8 cellular contexts compared by ENCODE assay signal in genomic region chr16:30585400-30586191, GRCh38. TPM values are rescaled to one million over a fixed set of nuclear protein-coding genes. Genes with fewer than 3 reads are reported as not detected.
DNase-seq lines count a peak whose midpoint lies in the region; ATAC-seq and TF ChIP-seq lines count a peak whose summit lies in the region.

Gene ZNF785, minus strand, starts transcription at chr16:30585697. Its CDS starts 86 bp downstream, at chr16:30585611.

- H3K4me3 ChIP-seq in NB4 (ENCODE audit: low read depth, low read length) (peak within 1 kb of the TSS; percentile 97), osteoblast (ENCODE audit: insufficient read depth, low read length) (peak within 1 kb of the TSS; percentile 89), thoracic aorta (peak within 1 kb of the TSS; percentile 88)

- peak; percentile 99 for DNase-seq in G401 (ENCODE audit: low spot score)
- DNase-seq in H9: peak; percentile 99
- DNase-seq in NB4 (ENCODE audit: low read depth): peak; percentile 99
- DNase-seq in SKM-1 treated with dmso at 0.1 percent for 144 hours (lab: John Stamatoyannopoulos, UW; ENCODE audit: unreplicated experiment): peak; percentile 99
- peak; percentile 88 for DNase-seq in activated naive CD8-positive, alpha-beta T cell treated with anti-CD3 and anti-CD28 coated beads, Interleukin-2, amount 10 ng/mL, durations not matched to agents 7 days and 5 days
- peak; percentile 90 to 99 (median 97) for DNase-seq in head of caudate nucleus
- peak; percentile 99 for DNase-seq in osteoblast (ENCODE audit: insufficient read length, low spot score, missing footprints)
- peak; percentile 96 for DNase-seq in thoracic aorta (ENCODE audit: low spot score)

- peak within 1 kb of the TSS; percentile 90 for H3K14ac ChIP-seq in H9 (ENCODE audit: insufficient read depth, low read length)

- H3K4me2 ChIP-seq in H9 (ENCODE audit: insufficient read depth, insufficient read length, low read length): peak within 1 kb of the TSS; percentile 78
- H3K4me2 ChIP-seq in osteoblast (ENCODE audit: insufficient read depth, low read length): peak within 1 kb of the TSS; percentile 99

- H3K9me3 ChIP-seq in H9 (ENCODE audit: control insufficient read depth, low read depth, low read length): no peaks in the 10 kb centered on the region
- no peaks in the 10 kb centered on the region for H3K9me3 ChIP-seq in osteoblast (ENCODE audit: low read depth, low read length)
- H3K9me3 ChIP-seq in thoracic aorta: no peaks in the 10 kb centered on the region

- no peak within 1 kb of the TSS for H2BK12ac ChIP-seq in H9 (ENCODE audit: insufficient read length, low read depth, low read length)

- H3K18ac ChIP-seq in H9 (ENCODE audit: insufficient read length, low read depth, low read length): peak within 1 kb of the TSS; percentile 65

- no peak within 1 kb of the TSS for H2BK15ac ChIP-seq in H9 (ENCODE audit: low read depth, low read length)

- no peaks in the 10 kb centered on the region for H3K79me1 ChIP-seq in H9 (ENCODE audit: insufficient read depth, low read depth, low read length, poor library complexity, severe bottlenecking)

- no peak within 1 kb of the TSS for H3K23ac ChIP-seq in H9 (ENCODE audit: insufficient read length, low read depth, low read length)

- no peak within 1 kb of the TSS for H2AK5ac ChIP-seq in H9 (ENCODE audit: insufficient read length, low read length)

- POLR2A ChIA-PET in activated naive CD8-positive, alpha-beta T cell treated with anti-CD3 and anti-CD28 coated beads, Interleukin-2, amount 10 ng/mL, durations not matched to agents 7 days and 5 days (lab: Charles Lee): interaction anchor here (0.6 to 3.6 kb wide), 17 partner anchors 9 to 212 kb away, joined by 3 to 52 read pairs (median 5); partner anchors contain the start of genes DCTPP1, ZNF688, ZNF689 and ZNF747

- intact Hi-C loops in head of caudate nucleus (cut with DNase I): no loop called here

- H4K20me1 ChIP-seq in H9 (ENCODE audit: control insufficient read depth, insufficient read depth, insufficient read length): no peaks in the 10 kb centered on the region
- H4K20me1 ChIP-seq in osteoblast (ENCODE audit: insufficient read depth, low read length): no peaks in the 10 kb centered on the region

- H3K4ac ChIP-seq in H9 (ENCODE audit: low read depth, low read length): peak within 1 kb of the TSS; percentile 51; the same call in 1 of the 2 replicates

- peak within 1 kb of the TSS; percentile 51 to 87 (median 77); a peak in 6 of 7 replicates for H3K27ac Mint-ChIP-seq in H9
- peak within 1 kb of the TSS; percentile 84 for H3K27ac Mint-ChIP-seq in activated naive CD8-positive, alpha-beta T cell treated with anti-CD3 and anti-CD28 coated beads, Interleukin-2, amount 10 ng/mL, durations not matched to agents 7 days and 5 days

- no peaks in the 10 kb centered on the region for H3K79me2 ChIP-seq in H9 (ENCODE audit: insufficient read depth, low read length)
- peaks cover 47% of the 10 kb centered on the region for H3K79me2 ChIP-seq in osteoblast (ENCODE audit: insufficient read depth, low read length)

- no peaks in the 10 kb centered on the region; the same call in 1 of the 2 replicates for H3K4me1 ChIP-seq in H9 (ENCODE audit: insufficient read depth, low read length)
- peaks cover 12% of the 10 kb centered on the region for H3K4me1 ChIP-seq in osteoblast (ENCODE audit: insufficient read depth, low read length)
- H3K4me1 ChIP-seq in thoracic aorta (ENCODE audit: control insufficient read depth in 1 of 2, low read depth in 2 of 2): peaks cover 9 to 23% of the 10 kb centered on the region in 2 donors

- H2BK20ac ChIP-seq in H9 (ENCODE audit: low read depth, low read length, poor library complexity, severe bottlenecking): no peak within 1 kb of the TSS

- no peak within 1 kb of the TSS for H4K91ac ChIP-seq in H9 (ENCODE audit: insufficient read length, low read depth, low read length)

- peak; percentile 50 for TF ChIP-seq POLR2A in NB4 (IDR thresholded peaks at IDR 0.05; ENCODE audit: extremely low read depth, insufficient read length)

- H2BK5ac ChIP-seq in H9 (ENCODE audit: insufficient read length, low read length): no peak within 1 kb of the TSS

- H3K9me3 Mint-ChIP-seq in H9: no peaks in the 10 kb centered on the region
- no peaks in the 10 kb centered on the region for H3K9me3 Mint-ChIP-seq in activated naive CD8-positive, alpha-beta T cell treated with anti-CD3 and anti-CD28 coated beads, Interleukin-2, amount 10 ng/mL, durations not matched to agents 7 days and 5 days

- no peak within 1 kb of the TSS for H4K5ac ChIP-seq in H9 (ENCODE audit: insufficient read length, low read depth, low read length)

- H3K36me3 ChIP-seq in osteoblast (ENCODE audit: insufficient read depth, low read length): peaks cover 17% of the 10 kb centered on the region
- peaks cover 6% of the 10 kb centered on the region for H3K36me3 ChIP-seq in thoracic aorta

- H3K4me1 Mint-ChIP-seq in H9: peaks cover 7 to 10% of the 10 kb centered on the region in 2 experiments
- H3K4me1 Mint-ChIP-seq in activated naive CD8-positive, alpha-beta T cell treated with anti-CD3 and anti-CD28 coated beads, Interleukin-2, amount 10 ng/mL, durations not matched to agents 7 days and 5 days: peaks cover 20% of the 10 kb centered on the region

- TF ChIP-seq CTCF in H9 (conservative IDR thresholded peaks at IDR 0.05): no peak; the same call in 2 of the 3 replicates
- TF ChIP-seq CTCF in NB4 (IDR thresholded peaks at IDR 0.05; ENCODE audit: low read depth, low read length): no peak
- TF ChIP-seq CTCF in osteoblast (IDR thresholded peaks at IDR 0.05; ENCODE audit: extremely low read depth, low read depth, low read length): peak; percentile 7
- TF ChIP-seq CTCF in thoracic aorta (IDR thresholded peaks at IDR 0.05): no peak

- no peak within 1 kb of the TSS for H4K8ac ChIP-seq in H9 (replicated peaks; ENCODE audit: insufficient read length, low read depth, low read length)

- H3K4me3 Mint-ChIP-seq in H9: peak within 1 kb of the TSS; percentile 72 to 83
- H3K4me3 Mint-ChIP-seq in activated naive CD8-positive, alpha-beta T cell treated with anti-CD3 and anti-CD28 coated beads, Interleukin-2, amount 10 ng/mL, durations not matched to agents 7 days and 5 days: peak within 1 kb of the TSS; percentile 96

- in situ Hi-C loops in G401 (cut with HindIII; ENCODE audit: low sequenced_read_pairs): no loop called here

- peak within 1 kb of the TSS; percentile 74 for H3K9ac ChIP-seq in H9 (ENCODE audit: extremely low read depth, insufficient read length, low read length)

- no peak within 1 kb of the TSS for H3K27ac ChIP-seq in H9 (ENCODE audit: insufficient read length, low read depth, low read length)
- H3K27ac ChIP-seq in osteoblast (ENCODE audit: low read depth, low read length): peak within 1 kb of the TSS; percentile 65
- peak within 1 kb of the TSS; percentile 81 to 89 for H3K27ac ChIP-seq in thoracic aorta

- H3K23me2 ChIP-seq in H9 (ENCODE audit: insufficient read length, low read depth, low read length, poor library complexity, severe bottlenecking): peaks cover 7% of the 10 kb centered on the region

- H3K27me3 ChIP-seq in H9 (ENCODE audit: insufficient read depth, low read length) (no peaks in the 10 kb centered on the region), osteoblast (ENCODE audit: insufficient read depth, low read length) (no peaks in the 10 kb centered on the region), thoracic aorta (replicated peaks; ENCODE audit: insufficient read depth) (no peaks in the 10 kb centered on the region)

- no peak within 1 kb of the TSS for H3T11ph ChIP-seq in H9 (ENCODE audit: low read length)

- ATAC-seq in activated naive CD8-positive, alpha-beta T cell treated with anti-CD3 and anti-CD28 coated beads, Interleukin-2, amount 10 ng/mL, durations not matched to agents 7 days and 5 days (ENCODE audit: low read depth): peak; percentile 98
- ATAC-seq in thoracic aorta (ENCODE audit: insufficient number of reproducible peaks, low FRiP score, low read depth): peak; percentile 99

- peaks cover 16 to 51% (median 40%) of the 10 kb centered on the region in 3 experiments; a peak in 6 of 7 replicates for H3K36me3 Mint-ChIP-seq in H9 (ENCODE audit: insufficient read depth in 1 of 3, low read depth in 3 of 3)
- peaks cover 18% of the 10 kb centered on the region for H3K36me3 Mint-ChIP-seq in activated naive CD8-positive, alpha-beta T cell treated with anti-CD3 and anti-CD28 coated beads, Interleukin-2, amount 10 ng/mL, durations not matched to agents 7 days and 5 days

- H3K27me3 Mint-ChIP-seq in H9 (ENCODE audit: low read depth): no peaks in the 10 kb centered on the region
- H3K27me3 Mint-ChIP-seq in activated naive CD8-positive, alpha-beta T cell treated with anti-CD3 and anti-CD28 coated beads, Interleukin-2, amount 10 ng/mL, durations not matched to agents 7 days and 5 days: no peaks in the 10 kb centered on the region

- no CpG with 5 or more reads among the region's 50 CpGs for WGBS in H9 (ENCODE audit: extremely low coverage, insufficient read length, low lambda C conversion rate)

- H2BK120ac ChIP-seq in H9 (ENCODE audit: low read depth, low read length, poor library complexity, severe bottlenecking): peak within 1 kb of the TSS; percentile 56

- H2AFZ ChIP-seq in H9 (ENCODE audit: low read length) (no peak within 1 kb of the TSS), osteoblast (ENCODE audit: low read length) (peak within 1 kb of the TSS; percentile 99)

- H3K56ac ChIP-seq in H9 (ENCODE audit: insufficient read length, low read depth, low read length): no peak within 1 kb of the TSS

RNA-seq across cellular contexts. Expression of gene ZNF785, which starts in this region (rescaled TPM):
- total RNA-seq in G401 (2014; rRNA removed; shearing (Covaris generic)): not detected in 2 replicates
- total RNA-seq in H9 (2021) (17.0 and 18.8 TPM in 2 replicates), osteoblast (13.4 and 13.6 TPM in 2 replicates), thoracic aorta (10 to 100 TPM; 10.9 to 15.6 TPM)
- 10 to 100 TPM; 22.3 to 24.8 TPM for total RNA-seq in activated naive CD8-positive, alpha-beta T cell treated with anti-CD3 and anti-CD28 coated beads, Interleukin-2, amount 10 ng/mL, durations not matched to agents 7 days and 5 days

Comparison
In these comparisons a context has a peak if more than half of its experiments do, and no peak if none do; other contexts are left out.
1. RNA of gene ZNF785 (total RNA-seq): 22.3 to 24.8 TPM in activated naive CD8-positive, alpha-beta T cell treated with anti-CD3 and anti-CD28 coated beads, Interleukin-2, amount 10 ng/mL, durations not matched to agents 7 days and 5 days, 17.0 to 18.8 TPM in H9, 10.9 to 15.6 TPM in thoracic aorta and 13.4 to 13.6 TPM in osteoblast; not detected in G401; every median in the first group is over 10 times any median in the second.
2. Peak in DNase-seq in G401; RNA of the gene not detected or under 1 TPM.
3. Peak in every context shown above with its lines, with median percentiles within 50 percentile points of each other: DNase-seq and H3K4me3 ChIP-seq.